1 cellular context compared by ENCODE assay signal in the genomic region with DNA sequence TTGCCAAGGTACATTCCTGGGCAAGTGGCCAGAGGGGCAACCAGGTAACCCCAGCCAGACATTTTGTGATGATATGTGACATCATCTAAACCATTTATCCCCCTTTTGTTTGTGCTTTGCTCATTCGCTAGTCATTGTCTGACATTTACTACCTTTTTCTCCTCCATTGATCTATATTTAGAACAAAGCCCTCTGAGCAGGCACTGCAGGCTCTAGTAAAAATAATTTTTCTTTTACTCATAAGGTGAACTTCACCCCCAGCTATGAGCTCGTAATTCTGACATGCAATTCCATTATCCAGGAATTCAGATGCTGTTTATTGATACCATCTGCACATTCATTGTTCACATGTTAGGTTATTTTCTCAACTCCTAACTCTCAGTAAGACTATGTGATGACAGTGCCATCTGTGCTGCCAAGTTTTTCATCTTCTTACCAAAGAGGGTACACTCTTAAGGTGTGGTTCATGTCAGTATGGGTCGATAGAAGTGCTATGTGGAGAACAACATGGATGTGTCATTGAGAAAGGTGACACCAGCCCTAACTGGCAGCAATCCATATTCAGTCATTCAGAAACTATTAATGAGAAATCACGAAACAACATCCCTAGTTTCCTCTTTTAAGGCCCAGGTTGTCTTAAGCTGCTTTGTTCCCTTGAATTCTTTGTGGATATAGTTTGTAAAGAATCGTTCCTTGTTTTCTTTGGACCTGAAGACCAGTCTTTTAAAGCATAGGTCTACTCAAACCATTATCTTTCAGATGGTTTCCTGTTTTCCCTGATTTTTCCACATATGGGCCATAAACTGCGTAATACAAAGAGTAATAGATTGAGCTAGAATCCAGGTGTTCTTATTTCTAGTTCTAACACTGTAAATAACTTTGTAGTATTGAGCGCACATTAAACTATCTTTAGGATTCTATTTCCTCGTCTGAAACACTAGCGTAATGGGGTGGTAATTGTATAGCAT.
TF ChIP-seq lines count a peak whose summit lies in the region.

No MANE protein-coding gene starts in this region.

TF ChIP-seq in endothelial cell of umbilical vein, 7 proteins besides CTCF, POLR2A, EP300 and RAD21:
- no peak for TF ChIP-seq EZH2 (IDR thresholded peaks at IDR 0.05; ENCODE audit: borderline replicate concordance, low read depth, low read length, severe bottlenecking)
- peak; percentile 28 for TF ChIP-seq JUN (IDR thresholded peaks at IDR 0.05; ENCODE audit: borderline replicate concordance, insufficient read depth, insufficient read length, low read depth)
- peak; percentile 53 for TF ChIP-seq FOS (IDR thresholded peaks at IDR 0.05; ENCODE audit: borderline replicate concordance, insufficient read depth, low read length)
- TF ChIP-seq, protein P1, sequence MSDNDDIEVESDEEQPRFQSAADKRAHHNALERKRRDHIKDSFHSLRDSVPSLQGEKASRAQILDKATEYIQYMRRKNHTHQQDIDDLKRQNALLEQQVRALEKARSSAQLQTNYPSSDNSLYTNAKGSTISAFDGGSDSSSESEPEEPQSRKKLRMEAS (IDR thresholded peaks at IDR 0.05; ENCODE audit: insufficient read depth, insufficient read length) = no peak
- peak; percentile 55 for TF ChIP-seq POLR2AphosphoS5 (IDR thresholded peaks at IDR 0.05; ENCODE audit: insufficient read depth, low read depth, low read length)
- peak; percentile 72 for TF ChIP-seq GATA2 (IDR thresholded peaks at IDR 0.05; ENCODE audit: insufficient read depth, insufficient read length, low read depth, low read length)
- TF ChIP-seq MYC (IDR thresholded peaks at IDR 0.05; ENCODE audit: low read depth, low read length) = no peak
